27 cellular contexts compared by ENCODE assay signal in genomic region chr5:14286007-14286406, GRCh38.
DNase-seq lines count a peak whose midpoint lies in the region; ATAC-seq and TF ChIP-seq lines count a peak whose summit lies in the region.
"Had no signal": no experiment of that assay in that cellular context is flagged by ENCODE, and none has a peak within 500 bp of the region (broad histone marks: within the 10 kb centered on the region; RNA-seq: fewer than 3 reads in every experiment).

No MANE protein-coding gene starts in this region.

- no peak for TF ChIP-seq CTCF in HEK293 (tag by site-specific recombination; IDR thresholded peaks at IDR 0.05)
- no peak for TF ChIP-seq CTCF in glutamatergic neuron (IDR thresholded peaks at IDR 0.05; ENCODE audit: partially characterized antibody, unreplicated experiment)
- TF ChIP-seq CTCF in gastrocnemius medialis (IDR thresholded peaks at IDR 0.05 in 4 of 5, conservative IDR thresholded peaks at IDR 0.05 in 1 of 5) = no peak

- no peak for TF ChIP-seq POLR2A in gastrocnemius medialis (IDR thresholded peaks at IDR 0.05)
- no peak for TF ChIP-seq POLR2A in GM18505 (IDR thresholded peaks at IDR 0.05; ENCODE audit: borderline replicate concordance, extremely low read depth, insufficient read depth, insufficient read length)

- H3K9me3 Mint-ChIP-seq in glutamatergic neuron (ENCODE audit: unreplicated experiment) = peaks cover 5% of the 10 kb centered on the region
- H3K9me3 Mint-ChIP-seq: activated naive CD8-positive, alpha-beta T cell treated with anti-CD3 and anti-CD28 coated beads for 36 hours; CD4-positive, alpha-beta T cell had no signal

- H3K27me3 ChIP-seq in gastrocnemius medialis = no peaks in the 10 kb centered on the region
- H3K27me3 ChIP-seq: body of pancreas, sigmoid colon, uterus had no signal

- H3K27ac ChIP-seq in HEK293 (ENCODE audit: extremely low read depth, low read depth, low read length) = no peak overlapping the region
- peak overlapping the region; percentile 36 to 75 (median 68) for H3K27ac ChIP-seq in gastrocnemius medialis
- H3K27ac ChIP-seq: body of pancreas, RWPE1, sigmoid colon, SK-N-MC, thoracic aorta, uterus had no signal

- peak overlapping the region; percentile 18 for H3K27ac Mint-ChIP-seq in glutamatergic neuron (ENCODE audit: unreplicated experiment)
- H3K27ac Mint-ChIP-seq: activated naive CD8-positive, alpha-beta T cell treated with anti-CD3 and anti-CD28 coated beads for 36 hours; CD4-positive, alpha-beta T cell had no signal

- H3K4me3 Mint-ChIP-seq in glutamatergic neuron (ENCODE audit: unreplicated experiment) = no peak overlapping the region
- H3K4me3 Mint-ChIP-seq: activated naive CD8-positive, alpha-beta T cell treated with anti-CD3 and anti-CD28 coated beads for 36 hours; CD4-positive, alpha-beta T cell had no signal

- H3K36me3 ChIP-seq in HEK293 (ENCODE audit: control insufficient read depth in 2 of 2, insufficient read depth in 1 of 2, low read length in 2 of 2) (peaks cover 16 to 31% of the 10 kb centered on the region in 2 experiments), gastrocnemius medialis (no peaks in the 10 kb centered on the region)
- H3K36me3 ChIP-seq: uterus had no signal

- H3K27me3 Mint-ChIP-seq in glutamatergic neuron (ENCODE audit: unreplicated experiment) = peaks cover 2% of the 10 kb centered on the region
- H3K27me3 Mint-ChIP-seq: CD4-positive, alpha-beta T cell had no signal

- ATAC-seq in gastrocnemius medialis (no peak), GM18505 (IDR thresholded peaks at IDR 0.05; ENCODE audit: unreplicated experiment) (no peak)
- ATAC-seq: body of pancreas had no signal

- in situ Hi-C loops in gastrocnemius medialis (cut with MboI; ENCODE audit: low sequenced_read_pairs in 4 of 4) = loop anchor here in 1 of 4 donors (25.0 kb wide), 1 partner anchor 299 kb away; no protein-coding TSS in a partner anchor

- H3K36me3 Mint-ChIP-seq in glutamatergic neuron (ENCODE audit: unreplicated experiment) = no peaks in the 10 kb centered on the region

- H3K9me3 ChIP-seq in HEK293 (ENCODE audit: control insufficient read depth, insufficient read depth, low read depth, low read length) = no peaks in the 10 kb centered on the region
- no peaks in the 10 kb centered on the region for H3K9me3 ChIP-seq in gastrocnemius medialis
- H3K9me3 ChIP-seq: body of pancreas, sigmoid colon, thoracic aorta, uterus had no signal

- peaks cover 45% of the 10 kb centered on the region for H3K4me1 Mint-ChIP-seq in glutamatergic neuron (ENCODE audit: low read depth, unreplicated experiment)

- DNase-seq in RPMI7951 (ENCODE audit: low read depth) (peak; percentile 60), glutamatergic neuron (no peak), gastrocnemius medialis (no peak)
- no peak for DNase-seq in effector CD4-positive, alpha-beta T cell
- DNase-seq in activated naive CD4-positive, alpha-beta T cell treated with anti-CD3 and anti-CD28 coated beads, Interleukin-2, amount 50 U/mL, for 16 hours = no peak
- DNase-seq: activated CD4-positive, alpha-beta T cell treated with anti-CD3 and anti-CD28 coated beads, Interleukin-2, amount 50 U/mL, for 48 hours; activated naive CD8-positive, alpha-beta T cell treated with anti-CD3 and anti-CD28 coated beads for 36 hours; body of pancreas; CD4-positive, alpha-beta T cell; EL; H7; KBM-7; mammary epithelial cell; MM.1S; NCI-H1417 treated with DMSO at 0.1 percent for 48 hours; NCI-H2081; NCI-H226; posterior cingulate gyrus; sigmoid colon; stimulated activated CD4-positive, alpha-beta T cell treated with anti-CD3 and anti-CD28 coated beads, Interleukin-15, amount 100 ng/mL, for 24 hours; stimulated activated naive CD4-positive, alpha-beta T cell treated with Interleukin-2 at 50 U/mL for 16 hours; uterus had no signal

- H3K4me1 ChIP-seq in HEK293 (ENCODE audit: control insufficient read depth, insufficient read depth, low read length) (no peaks in the 10 kb centered on the region), gastrocnemius medialis (peaks cover 71 to 76% of the 10 kb centered on the region in 2 donors)
- H3K4me1 ChIP-seq: body of pancreas, uterus had no signal

- CTCF ChIA-PET in HEK293 (lab: Yijun Ruan, JAX) = interaction anchor here (0.5 to 2.1 kb wide), 3 partner anchors 16 to 216 kb away, joined by 3 to 11 read pairs (median 4); no protein-coding TSS in a partner anchor

- POLR2A ChIA-PET in HEK293 (lab: Yijun Ruan, JAX) = no interaction called here

- H3K4me3 ChIP-seq in HEK293 (ENCODE audit: low read depth, low read length) (no peak overlapping the region), gastrocnemius medialis (no peak overlapping the region)
- H3K4me3 ChIP-seq: body of pancreas, sigmoid colon, SK-N-MC, thoracic aorta, uterus had no signal

- intact Hi-C loops in gastrocnemius medialis (cut with DNase I; ENCODE audit: low total_unique reads) = no loop called here

TF ChIP-seq in HEK293, 187 proteins besides CTCF, POLR2A, EP300 and RAD21:
- TF ChIP-seq ZIC2 (tag by site-specific recombination; IDR thresholded peaks at IDR 0.05) (peak; percentile 23; the same call in 1 of the 2 replicates), SP3 (tag by site-specific recombination; IDR thresholded peaks at IDR 0.05) (no peak)
